Comparison of ENCODE assay signal across 17 cellular contexts in the genomic region with DNA sequence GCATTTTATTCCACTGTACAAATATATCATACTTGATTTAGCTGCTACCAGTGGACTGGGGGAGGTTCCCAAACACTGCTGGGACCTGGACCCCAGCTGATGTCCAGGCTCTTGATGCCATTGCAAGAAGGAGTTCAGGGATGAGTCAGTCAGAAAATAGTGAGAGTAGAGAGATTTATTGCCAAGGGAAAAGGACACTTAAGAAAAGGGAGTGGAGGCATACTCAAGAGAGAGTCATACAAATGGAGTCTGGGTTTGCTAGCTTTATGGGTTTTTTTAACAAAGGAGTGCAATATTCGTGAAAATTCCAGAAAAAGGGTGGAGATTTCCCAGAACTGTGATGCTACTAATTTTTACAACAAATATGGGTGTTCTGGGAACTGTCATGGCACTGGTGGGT. TPM values are rescaled to one million over a fixed set of nuclear protein-coding genes. Genes with fewer than 3 reads are reported as not detected.
DNase-seq lines count a peak whose midpoint lies in the region; ATAC-seq, FAIRE-seq and TF ChIP-seq lines count a peak whose summit lies in the region.
"Had no signal": no experiment of that assay in that cellular context is flagged by ENCODE, and none has a peak within 500 bp of the region (broad histone marks: within the 10 kb centered on the region; RNA-seq: fewer than 3 reads in every experiment).

No MANE protein-coding gene starts in this region.

- no peaks in the 10 kb centered on the region for H3K36me3 Mint-ChIP-seq in activated CD4-positive, alpha-beta memory T cell treated with anti-CD3 and anti-CD28 coated beads, Interleukin-2, amount 10 ng/mL, durations not matched to agents 7 days and 5 days (ENCODE audit: low read depth)
- H3K36me3 Mint-ChIP-seq: brain; IgD-negative memory B cell; stimulated activated effector memory CD8-positive, alpha-beta T cell treated with anti-CD3 and anti-CD28 coated beads, Interleukin-12 subunit alpha, Interleukin-12 subunit beta, amount 100 ng/mL, for 72 hours had no signal

- TF ChIP-seq POLR2A in vagina (IDR thresholded peaks at IDR 0.05), result no peak

- H3K4ac ChIP-seq in mesenchymal stem cell (ENCODE audit: low read depth in 1 of 2, low read length in 2 of 2), result peak overlapping the region in 1 of 2 experiments; percentile 80

- H3K27me3 ChIP-seq in bronchial epithelial cell (ENCODE audit: control insufficient read depth, insufficient read depth, low read length) (no peaks in the 10 kb centered on the region), mesenchymal stem cell (ENCODE audit: control insufficient read depth in 1 of 2, insufficient read depth in 1 of 2, low read length in 2 of 2) (no peaks in the 10 kb centered on the region), vagina (no peaks in the 10 kb centered on the region)
- H3K27me3 ChIP-seq: right atrium auricular region, upper lobe of right lung had no signal

- H3K36me3 ChIP-seq in bronchial epithelial cell (ENCODE audit: control insufficient read depth, insufficient read depth, low read length) (no peaks in the 10 kb centered on the region), mesenchymal stem cell (ENCODE audit: control insufficient read depth in 1 of 2, insufficient read depth in 2 of 2, low read depth in 1 of 2, low read length in 2 of 2) (no peaks in the 10 kb centered on the region), vagina (no peaks in the 10 kb centered on the region)
- H3K36me3 ChIP-seq: right atrium auricular region, upper lobe of right lung had no signal

- intact Hi-C loops in vagina (cut with DNase I), result no loop called here

- TF ChIP-seq CTCF in bronchial epithelial cell (IDR thresholded peaks at IDR 0.05; ENCODE audit: insufficient read depth, low read length, severe bottlenecking), result no peak
- TF ChIP-seq CTCF in vagina (IDR thresholded peaks at IDR 0.05), result no peak

- H3K27ac Mint-ChIP-seq in activated CD4-positive, alpha-beta memory T cell treated with anti-CD3 and anti-CD28 coated beads, Interleukin-2, amount 10 ng/mL, durations not matched to agents 7 days and 5 days, result no peak overlapping the region
- H3K27ac Mint-ChIP-seq: brain; IgD-negative memory B cell; stimulated activated effector memory CD8-positive, alpha-beta T cell treated with anti-CD3 and anti-CD28 coated beads, Interleukin-12 subunit alpha, Interleukin-12 subunit beta, amount 100 ng/mL, for 72 hours had no signal

- CTCF ChIA-PET in activated CD4-positive, alpha-beta memory T cell treated with anti-CD3 and anti-CD28 coated beads, Interleukin-2, amount 10 ng/mL, durations not matched to agents 7 days and 5 days (lab: Charles Lee), result no interaction called here

- no peak overlapping the region for H4K8ac ChIP-seq in mesenchymal stem cell (ENCODE audit: low read length)

- H2AFZ ChIP-seq in mesenchymal stem cell (ENCODE audit: low read depth, low read length), result no peak overlapping the region

- no peak overlapping the region for H2AK5ac ChIP-seq in mesenchymal stem cell (ENCODE audit: low read length, severe bottlenecking)

- H3K4me2 ChIP-seq in mesenchymal stem cell (ENCODE audit: low read length, poor library complexity, severe bottlenecking), result no peak overlapping the region

- no peak overlapping the region for H3K27ac ChIP-seq in mesenchymal stem cell (ENCODE audit: low read length, poor library complexity, severe bottlenecking)
- H3K27ac ChIP-seq in vagina, result no peak overlapping the region
- H3K27ac ChIP-seq: right atrium auricular region, upper lobe of right lung had no signal

- DNase-seq in AG08395 (ENCODE audit: low spot score) (peak; percentile 63), LHCN-M2 (ENCODE audit: low read depth) (peak; percentile 75), bronchial epithelial cell (ENCODE audit: low read depth) (peak; percentile 73), mesenchymal stem cell (peak; percentile 95), vagina (ENCODE audit: extremely low spot score in 2 of 2) (no peak), mucosa of gallbladder (ENCODE audit: low spot score) (no peak)
- DNase-seq in activated CD4-positive, alpha-beta memory T cell treated with anti-CD3 and anti-CD28 coated beads, Interleukin-2, amount 10 ng/mL, durations not matched to agents 7 days and 5 days, result no peak
- DNase-seq: activated gamma-delta T cell, NCI-H1105 treated with DMSO at 0.1 percent for 48 hours, upper lobe of right lung had no signal

- FAIRE-seq in bronchial epithelial cell (lab: Jason Lieb, UNC), result no peak
- FAIRE-seq: TTC549 had no signal

- H3K4me1 Mint-ChIP-seq in activated CD4-positive, alpha-beta memory T cell treated with anti-CD3 and anti-CD28 coated beads, Interleukin-2, amount 10 ng/mL, durations not matched to agents 7 days and 5 days, result no peaks in the 10 kb centered on the region
- H3K4me1 Mint-ChIP-seq: IgD-negative memory B cell; stimulated activated effector memory CD8-positive, alpha-beta T cell treated with anti-CD3 and anti-CD28 coated beads, Interleukin-12 subunit alpha, Interleukin-12 subunit beta, amount 100 ng/mL, for 72 hours had no signal

- no peak overlapping the region for H3K9ac ChIP-seq in mesenchymal stem cell (ENCODE audit: low read length)

- H3K9me3 ChIP-seq in mesenchymal stem cell (ENCODE audit: control insufficient read depth, low read length), result peaks cover 6% of the 10 kb centered on the region
- H3K9me3 ChIP-seq in vagina, result no peaks in the 10 kb centered on the region
- H3K9me3 ChIP-seq: right atrium auricular region, upper lobe of right lung had no signal

- H3K23ac ChIP-seq in mesenchymal stem cell (ENCODE audit: low read length in 2 of 2), result no peak overlapping the region

- no peaks in the 10 kb centered on the region for H3K9me3 Mint-ChIP-seq in activated CD4-positive, alpha-beta memory T cell treated with anti-CD3 and anti-CD28 coated beads, Interleukin-2, amount 10 ng/mL, durations not matched to agents 7 days and 5 days
- H3K9me3 Mint-ChIP-seq: brain; nephron; stimulated activated effector memory CD8-positive, alpha-beta T cell treated with anti-CD3 and anti-CD28 coated beads, Interleukin-12 subunit alpha, Interleukin-12 subunit beta, amount 100 ng/mL, for 72 hours had no signal

- H3K4me3 ChIP-seq in bronchial epithelial cell (ENCODE audit: low read depth, low read length), result no peak overlapping the region
- H3K4me3 ChIP-seq in mesenchymal stem cell (ENCODE audit: insufficient read depth in 1 of 2, low read depth in 1 of 2, low read length in 2 of 2), result no peak overlapping the region
- no peak overlapping the region for H3K4me3 ChIP-seq in vagina
- H3K4me3 ChIP-seq: right atrium auricular region, upper lobe of right lung had no signal

- H3K4me3 Mint-ChIP-seq in activated CD4-positive, alpha-beta memory T cell treated with anti-CD3 and anti-CD28 coated beads, Interleukin-2, amount 10 ng/mL, durations not matched to agents 7 days and 5 days, result no peak overlapping the region
- H3K4me3 Mint-ChIP-seq: brain; IgD-negative memory B cell; nephron; stimulated activated effector memory CD8-positive, alpha-beta T cell treated with anti-CD3 and anti-CD28 coated beads, Interleukin-12 subunit alpha, Interleukin-12 subunit beta, amount 100 ng/mL, for 72 hours had no signal

- no peak overlapping the region for H2BK12ac ChIP-seq in mesenchymal stem cell (ENCODE audit: low read length in 2 of 2)

- no peak overlapping the region for H4K91ac ChIP-seq in mesenchymal stem cell (ENCODE audit: low read length)

- no peak overlapping the region for H2BK15ac ChIP-seq in mesenchymal stem cell (ENCODE audit: low read depth, poor library complexity, severe bottlenecking)

- peak overlapping the region in 1 of 2 experiments; percentile 76 for H3K18ac ChIP-seq in mesenchymal stem cell (ENCODE audit: low read depth in 1 of 2, low read length in 2 of 2)

- peaks cover 10% of the 10 kb centered on the region for H3K79me1 ChIP-seq in mesenchymal stem cell (replicated peaks; ENCODE audit: low read length, poor library complexity, severe bottlenecking)

- H3K4me1 ChIP-seq in mesenchymal stem cell (ENCODE audit: control insufficient read depth, insufficient read depth, low read depth, low read length) (no peaks in the 10 kb centered on the region), vagina (no peaks in the 10 kb centered on the region)
- H3K4me1 ChIP-seq: right atrium auricular region, upper lobe of right lung had no signal

- no peak overlapping the region for H2BK5ac ChIP-seq in mesenchymal stem cell (ENCODE audit: low read depth, low read length, poor library complexity, severe bottlenecking)

- POLR2A ChIA-PET in activated CD4-positive, alpha-beta memory T cell treated with anti-CD3 and anti-CD28 coated beads, Interleukin-2, amount 10 ng/mL, durations not matched to agents 7 days and 5 days (lab: Charles Lee), result no interaction called here

- ATAC-seq in GM19397 (IDR thresholded peaks at IDR 0.05; ENCODE audit: unreplicated experiment), result no peak
- ATAC-seq: stimulated activated effector memory CD8-positive, alpha-beta T cell treated with anti-CD3 and anti-CD28 coated beads, Interleukin-12 subunit alpha, Interleukin-12 subunit beta, amount 100 ng/mL, for 72 hours; upper lobe of right lung had no signal

- H2BK120ac ChIP-seq in mesenchymal stem cell (ENCODE audit: low read depth, low read length), result peak overlapping the region; percentile 71

- no peaks in the 10 kb centered on the region for H3K27me3 Mint-ChIP-seq in activated CD4-positive, alpha-beta memory T cell treated with anti-CD3 and anti-CD28 coated beads, Interleukin-2, amount 10 ng/mL, durations not matched to agents 7 days and 5 days
- H3K27me3 Mint-ChIP-seq: brain, IgD-negative memory B cell had no signal

- WGBS in mesenchymal stem cell, result 6% methylated on average over 1 of the region's 1 CpG

- H3K14ac ChIP-seq in mesenchymal stem cell (ENCODE audit: low read length in 2 of 2), result no peak overlapping the region

RNA-seq across cellular contexts. Expression of a gene that starts 36.1 kb away (rescaled TPM):
- total RNA-seq in LHCN-M2 (2014; rRNA removed) (13.0 and 17.0 TPM in 2 replicates), bronchial epithelial cell (0.90 and 5.5 TPM in 2 replicates), vagina (13.8 TPM), mucosa of gallbladder (24.0 TPM)
- polyA plus RNA-seq in LHCN-M2 (2012), result 3.2 TPM
- 61.0 TPM for polyA plus RNA-seq in mesenchymal stem cell (2013, experiment 1 of 2)
- 61.3 TPM for polyA plus RNA-seq in mesenchymal stem cell (2013, experiment 2 of 2)
- total RNA-seq in activated CD4-positive, alpha-beta memory T cell treated with anti-CD3 and anti-CD28 coated beads, Interleukin-2, amount 10 ng/mL, durations not matched to agents 7 days and 5 days, result not detected
- polyA plus RNA-seq: IgD-negative memory B cell had no signal

Comparison
In these comparisons a context has a peak if more than half of its experiments do, and no peak if none do; other contexts are left out.
1. DNase-seq: peak in AG08395 (single experiment), LHCN-M2 (single experiment), bronchial epithelial cell (single experiment) and mesenchymal stem cell (single experiment); none in vagina (0 of 2), mucosa of gallbladder (single experiment) and activated CD4-positive, alpha-beta memory T cell treated with anti-CD3 and anti-CD28 coated beads, Interleukin-2, amount 10 ng/mL, durations not matched to agents 7 days and 5 days (single experiment).